In genomic region chr4:45347056-45347455, GRCh38 we compare ENCODE assay signal across 1 cellular context.
TF ChIP-seq lines count a peak whose summit lies in the region.

No MANE protein-coding gene starts in this region.

TF ChIP-seq in GM23338, 12 proteins besides CTCF, POLR2A, EP300 and RAD21 (continued from another document):
- no peak for TF ChIP-seq REST (IDR thresholded peaks at IDR 0.05; ENCODE audit: unreplicated experiment)
- no peak for TF ChIP-seq EZH2 (IDR thresholded peaks at IDR 0.05; ENCODE audit: low read depth, unreplicated experiment)
- TF ChIP-seq ZNF331 (CRISPR knock-in tag; IDR thresholded peaks at IDR 0.05; ENCODE audit: low read depth), result no peak
- TF ChIP-seq NANOG (IDR thresholded peaks at IDR 0.05; ENCODE audit: borderline replicate concordance), result no peak
- no peak for TF ChIP-seq JUNB (IDR thresholded peaks at IDR 0.05; ENCODE audit: unreplicated experiment)
- TF ChIP-seq EZH2phosphoT487 (IDR thresholded peaks at IDR 0.05; ENCODE audit: unreplicated experiment), result no peak
- no peak for TF ChIP-seq ZNF462 (CRISPR knock-in tag; IDR thresholded peaks at IDR 0.05)
